8 cellular contexts compared by ENCODE assay signal in the genomic region with DNA sequence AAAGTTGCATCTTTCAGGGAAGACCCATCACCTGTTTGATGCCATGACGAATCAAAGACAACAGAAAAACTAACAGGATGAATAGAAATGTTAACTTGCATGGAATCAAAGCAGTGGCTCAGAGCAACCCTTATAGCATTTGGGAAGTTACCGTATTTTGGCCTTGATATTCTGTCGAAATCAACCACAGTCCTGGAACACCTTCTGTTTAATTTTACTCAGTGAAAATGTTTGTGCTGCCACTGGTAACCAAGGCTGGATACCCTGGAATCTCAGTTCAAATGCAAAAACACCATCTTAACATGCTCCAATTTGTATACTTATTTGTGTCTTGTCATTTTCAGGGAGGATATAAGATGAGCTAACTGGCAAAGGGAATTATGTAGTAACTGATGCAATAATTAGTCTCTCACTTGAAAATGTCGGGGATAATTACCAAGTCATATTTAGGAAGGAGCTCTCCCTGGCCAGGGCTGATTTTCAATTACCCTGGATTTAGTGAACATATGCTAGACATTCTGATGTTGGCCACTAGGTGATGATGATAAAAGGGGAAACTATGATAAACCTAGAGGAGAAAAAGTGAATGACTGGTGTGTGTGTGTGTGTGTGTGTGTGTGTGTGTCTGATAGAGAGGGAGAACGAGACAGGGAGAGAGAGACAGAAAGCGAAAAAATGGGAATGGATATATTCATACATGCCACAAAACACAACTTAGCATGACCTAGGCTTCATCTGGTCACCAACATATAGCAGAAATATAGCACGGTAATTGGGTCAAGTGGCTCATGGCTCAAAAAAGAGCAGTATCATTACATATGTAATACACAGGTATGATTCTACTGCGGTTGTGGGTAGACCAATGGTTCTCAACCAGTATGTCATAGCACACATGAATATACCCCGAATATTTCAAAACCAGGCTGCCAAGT.
A peak's percentile ranks its signal among the peaks of the same experiment; 100 is the strongest.
DNase-seq lines count a peak whose midpoint lies in the region; ATAC-seq and TF ChIP-seq lines count a peak whose summit lies in the region.

No MANE protein-coding gene starts in this region.

- POLR2A ChIA-PET in RWPE1 (lab: Yijun Ruan, JAX; ENCODE audit: low non-redundant PET): no interaction called here

- CTCF ChIA-PET in RWPE1 (lab: Yijun Ruan, JAX): interaction anchor here (0.6 to 0.7 kb wide), 3 partner anchors 213 to 1628 kb away, joined by 4 to 7 read pairs (median 4); no protein-coding TSS in a partner anchor

- no peak overlapping the region for H3K27ac ChIP-seq in RWPE1

- DNase-seq in D341Med (ENCODE audit: low spot score): peak; percentile 64
- peak; percentile 13 for DNase-seq in RWPE1 (ENCODE audit: low spot score)
- peak; percentile 53 for DNase-seq in iris pigment epithelial cell (ENCODE audit: low read depth)
- DNase-seq in stimulated activated CD4-positive, alpha-beta T cell treated with anti-CD3 and anti-CD28 coated beads, Interleukin-15, amount 100 ng/mL, for 24 hours: no peak
- DNase-seq in midbrain (lab: John Stamatoyannopoulos, UW): no peak

- no peak for TF ChIP-seq CTCF in RWPE1 (conservative IDR thresholded peaks at IDR 0.05; ENCODE audit: low read depth)

- peak; percentile 85 for ATAC-seq in HG02973 (IDR thresholded peaks at IDR 0.05; ENCODE audit: unreplicated experiment)
- no peak for ATAC-seq in HG03457 (IDR thresholded peaks at IDR 0.05; ENCODE audit: unreplicated experiment)
- ATAC-seq in GM19324 (IDR thresholded peaks at IDR 0.05; ENCODE audit: low FRiP score, unreplicated experiment): no peak

Comparison
In these comparisons a context has a peak if more than half of its experiments do, and no peak if none do; other contexts are left out.
1. DNase-seq: peak in D341Med (single experiment), RWPE1 (single experiment) and iris pigment epithelial cell (single experiment); none in stimulated activated CD4-positive, alpha-beta T cell treated with anti-CD3 and anti-CD28 coated beads, Interleukin-15, amount 100 ng/mL, for 24 hours (single experiment) and midbrain (single experiment).